In genomic region chr21:16084776-16085364, GRCh38 we compare ENCODE assay signal across 8 cellular contexts.
A peak's percentile ranks its signal among the peaks of the same experiment; 100 is the strongest.
DNase-seq lines count a peak whose midpoint lies in the region; ATAC-seq and TF ChIP-seq lines count a peak whose summit lies in the region.

No MANE protein-coding gene starts in this region.

- H3K27ac ChIP-seq in subcutaneous abdominal adipose tissue (ENCODE audit: low read depth, low read length) = peak overlapping the region; percentile 82

- H3K9me3 ChIP-seq in subcutaneous abdominal adipose tissue (ENCODE audit: control insufficient read depth in 5 of 5, low read length in 5 of 5) = no peaks in the 10 kb centered on the region

- peaks cover 0 to 3% (median 0%) of the 10 kb centered on the region in 5 donors for H3K4me1 ChIP-seq in subcutaneous abdominal adipose tissue (ENCODE audit: control insufficient read depth in 5 of 5, insufficient read depth in 5 of 5, low read length in 5 of 5)

- no peaks in the 10 kb centered on the region for H3K36me3 ChIP-seq in subcutaneous abdominal adipose tissue (ENCODE audit: control insufficient read depth in 5 of 5, insufficient read depth in 5 of 5, low read length in 5 of 5)

- no peak for ATAC-seq in stimulated activated naive CD8-positive, alpha-beta T cell treated with anti-CD3 and anti-CD28 coated beads, Interleukin-15, Interleukin-2, amounts not matched to agents 100 U/mL and 50 U/mL, for 24 hours
- ATAC-seq in GM21381 (IDR thresholded peaks at IDR 0.05; ENCODE audit: unreplicated experiment) = no peak
- ATAC-seq in GM21786 (IDR thresholded peaks at IDR 0.05; ENCODE audit: unreplicated experiment) = no peak

- peak; percentile 86 for DNase-seq in H4 (ENCODE audit: low spot score)
- DNase-seq in astrocyte of the cerebellum (ENCODE audit: low read depth) = peak; percentile 77
- peak; percentile 38 to 76 for DNase-seq in hippocampal formation (lab: John Stamatoyannopoulos, UW)
- no peak for DNase-seq in NCI-H226
- DNase-seq in stimulated activated naive CD8-positive, alpha-beta T cell treated with anti-CD3 and anti-CD28 coated beads, Interleukin-15, Interleukin-2, amounts not matched to agents 100 U/mL and 50 U/mL, for 24 hours = no peak

- in situ Hi-C loops in astrocyte of the cerebellum (cut with HindIII; ENCODE audit: low sequenced_read_pairs) = no loop called here

- no peaks in the 10 kb centered on the region for H3K27me3 ChIP-seq in subcutaneous abdominal adipose tissue (ENCODE audit: control insufficient read depth in 5 of 5, insufficient read depth in 4 of 5, low read length in 5 of 5)

- no peak for TF ChIP-seq CTCF in astrocyte of the cerebellum (IDR thresholded peaks at IDR 0.05; ENCODE audit: low read depth, low read length, missing control alignments)

- peak overlapping the region in 2 of 5 donors; percentile 3 to 42 for H3K9ac ChIP-seq in subcutaneous abdominal adipose tissue (ENCODE audit: low read length in 5 of 5)

- no peak overlapping the region for H3K4me3 ChIP-seq in astrocyte of the cerebellum (ENCODE audit: low read depth, low read length)
- H3K4me3 ChIP-seq in subcutaneous abdominal adipose tissue (ENCODE audit: low read depth in 1 of 5, low read length in 5 of 5) = peak overlapping the region in 1 of 5 donors; percentile 22

Comparison
In these comparisons a context has a peak if more than half of its experiments do, and no peak if none do; other contexts are left out.
1. DNase-seq: peak in H4 (single experiment), astrocyte of the cerebellum (single experiment) and hippocampal formation (2 of 2); none in NCI-H226 (single experiment) and stimulated activated naive CD8-positive, alpha-beta T cell treated with anti-CD3 and anti-CD28 coated beads, Interleukin-15, Interleukin-2, amounts not matched to agents 100 U/mL and 50 U/mL, for 24 hours (single experiment).